Comparison of ENCODE assay signal across 9 cellular contexts in genomic region chr12:50925342-50925651, GRCh38. TPM values are rescaled to one million over a fixed set of nuclear protein-coding genes. Genes with fewer than 3 reads are reported as not detected.
A peak's percentile ranks its signal among the peaks of the same experiment; 100 is the strongest.
DNase-seq lines count a peak whose midpoint lies in the region; ATAC-seq and TF ChIP-seq lines count a peak whose summit lies in the region.
"Had no signal": no experiment of that assay in that cellular context is flagged by ENCODE, and none has a peak within 500 bp of the region (broad histone marks: within the 10 kb centered on the region; RNA-seq: fewer than 3 reads in every experiment).

No MANE protein-coding gene starts in this region.

- no peak for TF ChIP-seq EP300 in transverse colon (IDR thresholded peaks at IDR 0.05; ENCODE audit: low read depth)

- H3K36me3 ChIP-seq in HUES6 (ENCODE audit: control insufficient read depth, insufficient read depth, low read length) (no peaks in the 10 kb centered on the region), lung (ENCODE audit: control insufficient read depth in 2 of 2, insufficient read depth in 2 of 2, low read length in 2 of 2) (no peaks in the 10 kb centered on the region), transverse colon (peaks cover 0 to 6% (median 3%) of the 10 kb centered on the region in 4 donors)

- H3K4me1 ChIP-seq in HUES6 (ENCODE audit: control insufficient read depth, insufficient read depth, low read length) (peaks cover 50% of the 10 kb centered on the region), lung (ENCODE audit: control insufficient read depth in 2 of 2, insufficient read depth in 2 of 2, low read length in 2 of 2) (peaks cover 5 to 9% of the 10 kb centered on the region in 2 donors), transverse colon (peaks cover 15 to 62% (median 35%) of the 10 kb centered on the region in 4 donors)

- DNase-seq in CD14-positive monocyte (ENCODE audit: low spot score) (no peak), caudate nucleus (lab: John Stamatoyannopoulos, UW) (peak in 3 of 61 donors; percentile 32 to 63 (median 50)), lung (ENCODE audit: low spot score) (no peak), transverse colon (peak; percentile 30), GOT3 (lab: John Stamatoyannopoulos, UW) (no peak)
- DNase-seq in stimulated activated CD4-positive, alpha-beta T cell treated with anti-CD3 and anti-CD28 coated beads, Interleukin-4, amount 100 ng/mL, for 4 hours: no peak
- no peak for DNase-seq in stimulated activated CD4-positive, alpha-beta T cell treated with anti-CD3 and anti-CD28 coated beads, Interleukin-12 subunit alpha, Interleukin-12 subunit beta, amount 100 ng/mL, for 4 hours

- no peak for TF ChIP-seq POLR2A in transverse colon (IDR thresholded peaks at IDR 0.05)

- H3K27ac Mint-ChIP-seq in CD14-positive monocyte: peak overlapping the region; percentile 91 to 95 (median 93)

- TF ChIP-seq CTCF in CD14-positive monocyte (IDR thresholded peaks at IDR 0.05) (no peak), lung (IDR thresholded peaks at IDR 0.05; ENCODE audit: control extremely low read depth, extremely low read depth) (no peak), transverse colon (IDR thresholded peaks at IDR 0.05) (no peak)

- peaks cover 62% of the 10 kb centered on the region for H3K4me1 Mint-ChIP-seq in CD14-positive monocyte

- peak overlapping the region; percentile 98 to 100 for H3K4me3 Mint-ChIP-seq in CD14-positive monocyte

- H3K9me3 Mint-ChIP-seq in CD14-positive monocyte: no peaks in the 10 kb centered on the region

- 6 to 12% methylated on average over 7 of the region's 7 CpGs for WGBS in lung, 2 donors
- WGBS in transverse colon (ENCODE audit: low coverage in 1 of 2), 2 donors: 0 to 15% methylated on average over 1 to 7 of the region's 7 CpGs

- no peaks in the 10 kb centered on the region for H3K9me3 ChIP-seq in HUES6 (ENCODE audit: control insufficient read depth, insufficient read depth, low read depth, low read length)
- H3K9me3 ChIP-seq in lung (ENCODE audit: control insufficient read depth in 2 of 2, insufficient read depth in 1 of 2, low read length in 1 of 2): no peaks in the 10 kb centered on the region
- H3K9me3 ChIP-seq in transverse colon: no peaks in the 10 kb centered on the region

- ATAC-seq in lung (ENCODE audit: insufficient read depth, low FRiP score): no peak

- no peaks in the 10 kb centered on the region for H3K27me3 ChIP-seq in HUES6 (ENCODE audit: control insufficient read depth, insufficient read depth, low read length)
- no peaks in the 10 kb centered on the region for H3K27me3 ChIP-seq in lung (ENCODE audit: control insufficient read depth, insufficient read depth)
- H3K27me3 ChIP-seq in transverse colon: no peaks in the 10 kb centered on the region

- peaks cover 0 to 2% (median 0%) of the 10 kb centered on the region in 3 donors for H3K27me3 Mint-ChIP-seq in CD14-positive monocyte (ENCODE audit: low read depth in 3 of 3)

- H3K9ac ChIP-seq in HUES6 (ENCODE audit: low read length): no peak overlapping the region

- in situ Hi-C loops in transverse colon (cut with MboI; ENCODE audit: low pct_ligation_motif_present in 1 of 4, low pct_unique_long_range_greater_than_20kb in 1 of 4, low sequenced_read_pairs in 3 of 4): no loop called here

- intact Hi-C loops in CD14-positive monocyte (cut with micrococcal nuclease) (loop anchor here in 1 of 2 donors (5.0 to 10.0 kb wide), 2 partner anchors 97 to 1220 kb away; partner anchors contain the start of gene FMNL3), transverse colon (cut with DNase I; ENCODE audit: low total_unique reads) (loop anchor here (10.0 kb wide), 1 partner anchor 60 kb away; no protein-coding TSS in a partner anchor)

- peak overlapping the region; percentile 48 for H3K4me3 ChIP-seq in HUES6 (ENCODE audit: low read depth, low read length)
- H3K4me3 ChIP-seq in lung: peak overlapping the region; percentile 82
- peak overlapping the region; percentile 35 to 66 (median 64) for H3K4me3 ChIP-seq in transverse colon

- no peak overlapping the region for H3K27ac ChIP-seq in HUES6 (ENCODE audit: low read depth, low read length)
- peak overlapping the region; percentile 95 for H3K27ac ChIP-seq in caudate nucleus (ENCODE audit: low read depth, low read length)
- H3K27ac ChIP-seq in lung (ENCODE audit: low read depth in 1 of 2, low read length in 1 of 2): peak overlapping the region; percentile 88 to 94
- H3K27ac ChIP-seq in transverse colon: peak overlapping the region; percentile 91 to 96 (median 92)

- peaks cover 11% of the 10 kb centered on the region in 2 donors for H3K36me3 Mint-ChIP-seq in CD14-positive monocyte

RNA-seq across cellular contexts. Expression of gene HIGD1C, which starts 27.0 kb away (rescaled TPM):
- polyA plus RNA-seq in CD14-positive monocyte (not detected), lung (not detected)
- total RNA-seq in lung (not detected), transverse colon (not detected)
- polyA plus RNA-seq: neural cell had no signal
